25 cellular contexts compared by ENCODE assay signal in genomic region chr4:81162752-81163458, GRCh38. TPM values are rescaled to one million over a fixed set of nuclear protein-coding genes. Genes with fewer than 3 reads are reported as not detected.
"Had no signal": no experiment of that assay in that cellular context is flagged by ENCODE, and none has a peak within 500 bp of the region (broad histone marks: within the 10 kb centered on the region; RNA-seq: fewer than 3 reads in every experiment).

No MANE protein-coding gene starts in this region.

- DNase-seq: Karpas-422; KG1; MM.1S; NCI-H1092 treated with DMSO at 0.1 percent for 48 hours; NCI-H1436; NCI-H187; NCI-H2029; NCI-H2081 treated with DMSO at 0.1 percent for 48 hours; NCI-H2171; NCI-H226; NCI-H446; NCI-H510A; NCI-H524 treated with DMSO at 0.1 percent for 48 hours; NCI-H69; NCI-H774; NK-92 treated with Interleukin-12 subunit alpha and Interleukin-12 subunit beta, amount 100 ng/mL, for 24 hours; SHP77; SK-N-SH; SW 1271; T-helper 1 cell; T-helper 17 cell had no signal

- H3K9ac ChIP-seq: SK-N-SH had no signal

- H3K27ac ChIP-seq: HL-60, RWPE1 had no signal

- H3K9me2 ChIP-seq: SK-N-SH had no signal

- H3K9me3 ChIP-seq: SK-N-SH had no signal

- H3K4me2 ChIP-seq: SK-N-SH had no signal

- ATAC-seq: Panc1, T-helper 17 cell had no signal

RNA-seq across cellular contexts. Expression of gene PRKG2, which starts 52.1 kb away (rescaled TPM):
- total RNA-seq: SK-MEL-5 had no signal
- polyA plus RNA-seq: SK-N-SH had no signal
